ENCODE assay signal across 13 cellular contexts in the genomic region with DNA sequence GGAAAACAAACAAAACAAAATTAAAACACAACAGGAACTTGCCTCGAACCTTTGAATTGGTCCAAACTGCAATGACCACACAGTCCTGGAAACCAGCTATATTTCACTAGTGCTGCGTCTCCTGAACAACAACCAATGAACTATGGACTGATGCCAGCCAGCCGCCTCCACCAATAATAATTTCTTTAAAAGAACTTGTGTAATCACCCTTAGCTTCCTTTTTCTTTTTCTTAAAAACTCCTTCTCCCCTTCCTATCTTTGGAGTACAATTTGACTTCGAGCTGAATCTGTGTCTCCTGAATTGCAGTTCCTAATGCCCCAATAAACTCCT. TPM values are rescaled to one million over a fixed set of nuclear protein-coding genes. Genes with fewer than 3 reads are reported as not detected.
DNase-seq lines count a peak whose midpoint lies in the region; ATAC-seq and TF ChIP-seq lines count a peak whose summit lies in the region.
"Had no signal": no experiment of that assay in that cellular context is flagged by ENCODE, and none has a peak within 500 bp of the region (broad histone marks: within the 10 kb centered on the region; RNA-seq: fewer than 3 reads in every experiment).

No MANE protein-coding gene starts in this region.

- in situ Hi-C loops in HAP-1 (cut with MboI; ENCODE audit: low sequenced_read_pairs): loop anchor here (10.0 kb wide), 1 partner anchor 66 kb away; no protein-coding TSS in a partner anchor

- H3K4me3 ChIP-seq in DND-41 (ENCODE audit: low read depth in 1 of 2, low read length in 2 of 2) (no peak overlapping the region), HAP-1 (no peak overlapping the region)

- POLR2A ChIA-PET in activated CD4-positive, alpha-beta memory T cell treated with anti-CD3 and anti-CD28 coated beads for 36 hours (lab: Charles Lee): no interaction called here
- POLR2A ChIA-PET in naive thymus-derived CD8-positive, alpha-beta T cell (lab: Charles Lee): interaction anchor here (0.9 to 2.9 kb wide), 5 partner anchors 8 to 85 kb away, joined by 3 to 9 read pairs (median 3); partner anchors contain the start of genes MBD1 and SKA1

- intact Hi-C loops in activated CD4-positive, alpha-beta memory T cell treated with anti-CD3 and anti-CD28 coated beads for 36 hours (cut with micrococcal nuclease): loop anchor here (5.0 to 10.0 kb wide), 3 partner anchors 68 to 1354 kb away; partner anchors contain the start of gene ACAA2

- no peaks in the 10 kb centered on the region for H3K27me3 ChIP-seq in DND-41 (ENCODE audit: insufficient read depth, low read length, poor library complexity)
- H3K27me3 ChIP-seq in HAP-1 (ENCODE audit: low read depth): no peaks in the 10 kb centered on the region
- H3K27me3 ChIP-seq: dorsolateral prefrontal cortex had no signal

- peak; percentile 32 to 47 for DNase-seq in NOMO-1 (lab: John Stamatoyannopoulos, UW; ENCODE audit: unreplicated experiment in 2 of 2)
- DNase-seq in NOMO-1 treated with dmso at 0.1 percent for 144 hours (lab: John Stamatoyannopoulos, UW; ENCODE audit: unreplicated experiment): no peak
- DNase-seq in DND-41: no peak
- no peak for DNase-seq in activated CD4-positive, alpha-beta memory T cell treated with anti-CD3 and anti-CD28 coated beads for 36 hours
- no peak for DNase-seq in naive thymus-derived CD8-positive, alpha-beta T cell
- no peak for DNase-seq in HAP-1 (ENCODE audit: low spot score in 2 of 2)
- DNase-seq: 8988T, aorta, COR-L47, dorsolateral prefrontal cortex, PC-3 had no signal

- CTCF ChIA-PET in activated CD4-positive, alpha-beta memory T cell treated with anti-CD3 and anti-CD28 coated beads for 36 hours (lab: Charles Lee): interaction anchor here (0.6 to 2.0 kb wide), 3 partner anchors 20 to 68 kb away, joined by 3 to 11 read pairs (median 4); no protein-coding TSS in a partner anchor

- peaks cover 6% of the 10 kb centered on the region; the same call in 1 of the 2 replicates for H4K20me1 ChIP-seq in DND-41 (ENCODE audit: insufficient read depth, low read length)

- H3K27me3 Mint-ChIP-seq in activated CD4-positive, alpha-beta memory T cell treated with anti-CD3 and anti-CD28 coated beads for 36 hours: no peaks in the 10 kb centered on the region
- peaks cover 0 to 1% (median 0%) of the 10 kb centered on the region in 5 donors for H3K27me3 Mint-ChIP-seq in naive thymus-derived CD8-positive, alpha-beta T cell

- H3K9me3 Mint-ChIP-seq in activated CD4-positive, alpha-beta memory T cell treated with anti-CD3 and anti-CD28 coated beads for 36 hours: no peaks in the 10 kb centered on the region
- H3K9me3 Mint-ChIP-seq in naive thymus-derived CD8-positive, alpha-beta T cell: no peaks in the 10 kb centered on the region

- peak overlapping the region; percentile 47; the same call in 1 of the 2 replicates for H2AFZ ChIP-seq in DND-41 (ENCODE audit: low read depth, low read length)

- H3K4me2 ChIP-seq in DND-41 (ENCODE audit: insufficient read depth, low read length): no peak overlapping the region

- H3K27ac ChIP-seq in DND-41 (ENCODE audit: low read length): no peak overlapping the region

- peak overlapping the region; percentile 42 for H3K4me3 Mint-ChIP-seq in activated CD4-positive, alpha-beta memory T cell treated with anti-CD3 and anti-CD28 coated beads for 36 hours
- peak overlapping the region; percentile 47 to 79 (median 70) for H3K4me3 Mint-ChIP-seq in naive thymus-derived CD8-positive, alpha-beta T cell

- H3K9me3 ChIP-seq in DND-41 (ENCODE audit: insufficient read depth, low read length, severe bottlenecking): no peaks in the 10 kb centered on the region
- no peaks in the 10 kb centered on the region; the same call in 1 of the 2 replicates for H3K9me3 ChIP-seq in HAP-1

- H3K4me1 Mint-ChIP-seq in activated CD4-positive, alpha-beta memory T cell treated with anti-CD3 and anti-CD28 coated beads for 36 hours (ENCODE audit: low read depth): peaks cover 18% of the 10 kb centered on the region
- peaks cover 15 to 30% (median 24%) of the 10 kb centered on the region in 4 donors for H3K4me1 Mint-ChIP-seq in naive thymus-derived CD8-positive, alpha-beta T cell

- peaks cover 31% of the 10 kb centered on the region for H3K79me2 ChIP-seq in DND-41 (ENCODE audit: insufficient read depth, low read length)

- H3K27ac Mint-ChIP-seq in activated CD4-positive, alpha-beta memory T cell treated with anti-CD3 and anti-CD28 coated beads for 36 hours: no peak overlapping the region
- H3K27ac Mint-ChIP-seq in naive thymus-derived CD8-positive, alpha-beta T cell: peak overlapping the region; percentile 31 to 93 (median 82)

- H3K9ac ChIP-seq in DND-41 (ENCODE audit: low read depth, low read length): no peak overlapping the region

- ATAC-seq in DND-41 (ENCODE audit: insufficient read depth, low read depth) (no peak), HG02798 (IDR thresholded peaks at IDR 0.05; ENCODE audit: poor library complexity, unreplicated experiment) (no peak), GM19324 (IDR thresholded peaks at IDR 0.05; ENCODE audit: low FRiP score, unreplicated experiment) (no peak)
- no peak for ATAC-seq in naive thymus-derived CD8-positive, alpha-beta T cell
- ATAC-seq: PC-3 had no signal

- H3K4me1 ChIP-seq in DND-41 (ENCODE audit: insufficient read depth, low read length) (peaks cover 20% of the 10 kb centered on the region), HAP-1 (peaks cover 5% of the 10 kb centered on the region; the same call in 1 of the 2 replicates)

- H3K36me3 Mint-ChIP-seq in activated CD4-positive, alpha-beta memory T cell treated with anti-CD3 and anti-CD28 coated beads for 36 hours: peaks cover 29% of the 10 kb centered on the region
- peaks cover 0 to 20% (median 6%) of the 10 kb centered on the region in 3 donors for H3K36me3 Mint-ChIP-seq in naive thymus-derived CD8-positive, alpha-beta T cell

- TF ChIP-seq CTCF in DND-41 (IDR thresholded peaks at IDR 0.05; ENCODE audit: borderline replicate concordance, extremely low read depth, low read length, poor library complexity, severe bottlenecking): no peak

- H3K36me3 ChIP-seq in DND-41 (ENCODE audit: insufficient read depth, low read length) (peaks cover 26% of the 10 kb centered on the region), HAP-1 (replicated peaks) (peaks cover 21% of the 10 kb centered on the region)

RNA-seq across cellular contexts. Expression of gene CXXC1, which starts 1.6 kb away (rescaled TPM):
- 10 to 100 TPM; 80.8 to 80.9 TPM for total RNA-seq in activated CD4-positive, alpha-beta memory T cell treated with anti-CD3 and anti-CD28 coated beads for 36 hours
- total RNA-seq in naive thymus-derived CD8-positive, alpha-beta T cell: 100 to 1,000 TPM; 159 to 171 TPM
- polyA plus RNA-seq in naive thymus-derived CD8-positive, alpha-beta T cell: 10 to 100 TPM; 52.2 to 84.7 (median 59.8) TPM

RNA-seq across cellular contexts. Expression of gene MBD1, which starts 7.7 kb away (rescaled TPM):
- total RNA-seq in activated CD4-positive, alpha-beta memory T cell treated with anti-CD3 and anti-CD28 coated beads for 36 hours: 10 to 100 TPM; 69.4 to 70.5 TPM
- total RNA-seq in naive thymus-derived CD8-positive, alpha-beta T cell: 100 to 1,000 TPM; 121 to 123 TPM
- 10 to 100 TPM; 22.5 to 39.9 (median 25.2) TPM for polyA plus RNA-seq in naive thymus-derived CD8-positive, alpha-beta T cell

RNA-seq across cellular contexts. Expression of gene CFAP53, which starts 22.8 kb away (rescaled TPM):
- total RNA-seq in activated CD4-positive, alpha-beta memory T cell treated with anti-CD3 and anti-CD28 coated beads for 36 hours: under 1 TPM; 0.26 to 0.48 TPM
- total RNA-seq in naive thymus-derived CD8-positive, alpha-beta T cell: 1 to 10 TPM; 1.2 TPM
- polyA plus RNA-seq in naive thymus-derived CD8-positive, alpha-beta T cell: under 1 TPM in 2 of 3 donors, not detected in 1; 0.31 to 0.57 TPM
- total RNA-seq: PC-3 had no signal

Comparison
In these comparisons a context has a peak if more than half of its experiments do, and no peak if none do; other contexts are left out.
1. DNase-seq: peak in NOMO-1 (2 of 2); none in NOMO-1 treated with dmso at 0.1 percent for 144 hours (single experiment), DND-41 (single experiment), activated CD4-positive, alpha-beta memory T cell treated with anti-CD3 and anti-CD28 coated beads for 36 hours (single experiment), naive thymus-derived CD8-positive, alpha-beta T cell (0 of 10) and HAP-1 (0 of 2).